Comparison of ENCODE assay signal across 1 cellular context in the genomic region with DNA sequence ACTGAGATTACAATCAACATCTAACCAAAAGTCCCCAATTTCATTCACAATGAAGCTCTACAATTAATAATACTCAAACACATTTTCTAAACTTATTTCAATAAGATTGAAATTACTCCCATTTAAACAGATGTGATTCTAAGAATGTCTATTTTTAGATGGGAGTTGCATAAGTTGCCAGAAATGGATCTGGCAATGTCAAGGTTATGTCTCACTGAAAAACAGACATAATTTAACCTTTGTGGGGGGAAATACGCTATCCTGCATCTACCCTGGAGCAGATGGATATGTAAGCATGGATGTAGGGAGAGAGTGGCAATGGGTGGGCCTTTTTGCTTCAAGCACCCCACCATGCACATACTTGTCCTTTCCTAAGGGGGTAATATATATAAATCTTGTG.
TF ChIP-seq lines count a peak whose summit lies in the region.

No MANE protein-coding gene starts in this region.

TF ChIP-seq in K562, 482 proteins besides CTCF, POLR2A, EP300 and RAD21 (continued from another document):
- TF ChIP-seq USF2 (CRISPR knock-in tag; IDR thresholded peaks at IDR 0.05): no peak
